ENCODE assay signal across 19 cellular contexts in genomic region chr3:177467268-177467985, GRCh38.
A peak's percentile ranks its signal among the peaks of the same experiment; 100 is the strongest.
DNase-seq lines count a peak whose midpoint lies in the region; ATAC-seq and TF ChIP-seq lines count a peak whose summit lies in the region.
"Had no signal": no experiment of that assay in that cellular context is flagged by ENCODE, and none has a peak within 500 bp of the region (broad histone marks: within the 10 kb centered on the region; RNA-seq: fewer than 3 reads in every experiment).

No MANE protein-coding gene starts in this region.

- no peak for TF ChIP-seq CTCF in liver (IDR thresholded peaks at IDR 0.05; ENCODE audit: low read depth, low read length, missing input control)
- no peak for TF ChIP-seq CTCF in right lobe of liver (IDR thresholded peaks at IDR 0.05)
- no peak for TF ChIP-seq CTCF in chondrocyte (IDR thresholded peaks at IDR 0.05)
- no peak for TF ChIP-seq CTCF in prostate gland (IDR thresholded peaks at IDR 0.05)
- TF ChIP-seq CTCF in right atrium auricular region (IDR thresholded peaks at IDR 0.05) = no peak

- DNase-seq in right lobe of liver (no peak), chondrocyte (ENCODE audit: low spot score) (no peak), prostate gland (ENCODE audit: low spot score) (no peak), ACHN (no peak), right atrium auricular region (ENCODE audit: low spot score) (no peak), middle frontal gyrus (ENCODE audit: extremely low spot score, low spot score) (no peak)
- DNase-seq: DMS53, NCI-H1105, NCI-H146, NCI-H2029, NCI-H2227 treated with DMSO at 0.1 percent for 48 hours, NCI-H524, NCI-H82, OCI-M1, RPMI8226, SHP77 had no signal

- H3K27ac ChIP-seq in liver (ENCODE audit: low read depth in 1 of 2, low read length in 2 of 2) (no peak overlapping the region), right lobe of liver (no peak overlapping the region), prostate gland (peak overlapping the region; percentile 80 to 81), right atrium auricular region (no peak overlapping the region)

- peaks cover 84% of the 10 kb centered on the region for H3K4me1 Mint-ChIP-seq in chondrocyte (ENCODE audit: low read depth)
- H3K4me1 Mint-ChIP-seq: B cell had no signal

- TF ChIP-seq RAD21 in liver (IDR thresholded peaks at IDR 0.05) = no peak

- no peaks in the 10 kb centered on the region for H3K27me3 Mint-ChIP-seq in chondrocyte (ENCODE audit: low read depth)
- H3K27me3 Mint-ChIP-seq: B cell, IgD-negative memory B cell had no signal

- H3K36me3 Mint-ChIP-seq in chondrocyte (ENCODE audit: low read depth) = no peaks in the 10 kb centered on the region

- peak overlapping the region; percentile 73 for H3K27ac Mint-ChIP-seq in chondrocyte (ENCODE audit: unreplicated experiment)
- H3K27ac Mint-ChIP-seq: B cell, IgD-negative memory B cell had no signal

- no peak for TF ChIP-seq POLR2A in right lobe of liver (IDR thresholded peaks at IDR 0.05)
- TF ChIP-seq POLR2A in prostate gland (IDR thresholded peaks at IDR 0.05) = no peak

- intact Hi-C loops in right lobe of liver (cut with DNase I) (no loop called here), prostate gland (cut with DNase I) (loop anchor here (10.0 kb wide), 1 partner anchor 357 kb away; no protein-coding TSS in a partner anchor)

- peaks cover 7% of the 10 kb centered on the region for H3K9me3 Mint-ChIP-seq in chondrocyte (ENCODE audit: low read depth)
- H3K9me3 Mint-ChIP-seq: IgD-negative memory B cell had no signal

- no peak overlapping the region for H3K9ac ChIP-seq in liver (ENCODE audit: low read depth in 1 of 2, low read length in 2 of 2)

- peaks cover 0 to 13% (median 5%) of the 10 kb centered on the region in 4 donors for H3K4me1 ChIP-seq in liver (ENCODE audit: control insufficient read depth in 4 of 4, insufficient read depth in 4 of 4, low read length in 3 of 4)
- peaks cover 0 to 23% (median 3%) of the 10 kb centered on the region in 4 donors for H3K4me1 ChIP-seq in right lobe of liver
- peaks cover 13% of the 10 kb centered on the region for H3K4me1 ChIP-seq in prostate gland (replicated peaks)
- peaks cover 0 to 33% of the 10 kb centered on the region in 2 donors for H3K4me1 ChIP-seq in right atrium auricular region

- H3K36me3 ChIP-seq in liver (ENCODE audit: control insufficient read depth in 4 of 4, insufficient read depth in 3 of 4, low read depth in 1 of 4, low read length in 3 of 4) (no peaks in the 10 kb centered on the region), right lobe of liver (no peaks in the 10 kb centered on the region), prostate gland (no peaks in the 10 kb centered on the region), right atrium auricular region (no peaks in the 10 kb centered on the region)

- H3K27me3 ChIP-seq in liver (ENCODE audit: control insufficient read depth in 4 of 4, insufficient read depth in 4 of 4, low read length in 3 of 4) (no peaks in the 10 kb centered on the region), right lobe of liver (no peaks in the 10 kb centered on the region), prostate gland (replicated peaks; ENCODE audit: insufficient read depth) (no peaks in the 10 kb centered on the region), right atrium auricular region (no peaks in the 10 kb centered on the region)

- no peaks in the 10 kb centered on the region for H3K9me3 ChIP-seq in liver (ENCODE audit: control insufficient read depth in 4 of 4, low read length in 3 of 4)
- no peaks in the 10 kb centered on the region for H3K9me3 ChIP-seq in right lobe of liver
- H3K9me3 ChIP-seq in prostate gland = no peaks in the 10 kb centered on the region
- H3K9me3 ChIP-seq in right atrium auricular region = no peaks in the 10 kb centered on the region

- no peak overlapping the region for H3K4me3 Mint-ChIP-seq in chondrocyte (ENCODE audit: unreplicated experiment)
- H3K4me3 Mint-ChIP-seq: B cell, IgD-negative memory B cell had no signal

- no peak overlapping the region for H3K4me3 ChIP-seq in liver (ENCODE audit: low read depth in 1 of 3, low read length in 3 of 3)
- no peak overlapping the region for H3K4me3 ChIP-seq in right lobe of liver
- no peak overlapping the region for H3K4me3 ChIP-seq in prostate gland
- H3K4me3 ChIP-seq in right atrium auricular region = no peak overlapping the region

- no peak for ATAC-seq in right lobe of liver

- 78% methylated on average over 5 of the region's 5 CpGs for WGBS in liver
- WGBS in right lobe of liver (ENCODE audit: insufficient coverage, low coverage, low lambda C conversion rate, missing lambda C conversion rate) = 45% methylated on average over 2 of the region's 5 CpGs
- 87% methylated on average over 5 of the region's 5 CpGs for WGBS in prostate gland

- in situ Hi-C loops in ACHN (cut with HindIII; ENCODE audit: low pct_ligation_motif_present, low pct_unique_long_range_greater_than_20kb, low sequenced_read_pairs) = no loop called here

TF ChIP-seq in liver, 16 proteins besides CTCF, POLR2A, EP300 and RAD21:
- TF ChIP-seq HNF4G (IDR thresholded peaks at IDR 0.05) (no peak), HNF4A (conservative IDR thresholded peaks at IDR 0.05) (peak; percentile 17 to 39), RXRA (IDR thresholded peaks at IDR 0.05) (no peak), EGR1 (IDR thresholded peaks at IDR 0.05; ENCODE audit: low read depth in 2 of 2) (no peak), NR2F2 (IDR thresholded peaks at IDR 0.05) (no peak)
- TF ChIP-seq, protein P1, sequence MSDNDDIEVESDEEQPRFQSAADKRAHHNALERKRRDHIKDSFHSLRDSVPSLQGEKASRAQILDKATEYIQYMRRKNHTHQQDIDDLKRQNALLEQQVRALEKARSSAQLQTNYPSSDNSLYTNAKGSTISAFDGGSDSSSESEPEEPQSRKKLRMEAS (IDR thresholded peaks at IDR 0.05) = no peak

Comparison
In these comparisons a context has a peak if more than half of its experiments do, and no peak if none do; other contexts are left out.
1. H3K27ac ChIP-seq: peak in prostate gland (2 of 2); none in liver (0 of 2), right lobe of liver (0 of 3) and right atrium auricular region (0 of 2).